Comparison of ENCODE assay signal across 22 cellular contexts in the genomic region with DNA sequence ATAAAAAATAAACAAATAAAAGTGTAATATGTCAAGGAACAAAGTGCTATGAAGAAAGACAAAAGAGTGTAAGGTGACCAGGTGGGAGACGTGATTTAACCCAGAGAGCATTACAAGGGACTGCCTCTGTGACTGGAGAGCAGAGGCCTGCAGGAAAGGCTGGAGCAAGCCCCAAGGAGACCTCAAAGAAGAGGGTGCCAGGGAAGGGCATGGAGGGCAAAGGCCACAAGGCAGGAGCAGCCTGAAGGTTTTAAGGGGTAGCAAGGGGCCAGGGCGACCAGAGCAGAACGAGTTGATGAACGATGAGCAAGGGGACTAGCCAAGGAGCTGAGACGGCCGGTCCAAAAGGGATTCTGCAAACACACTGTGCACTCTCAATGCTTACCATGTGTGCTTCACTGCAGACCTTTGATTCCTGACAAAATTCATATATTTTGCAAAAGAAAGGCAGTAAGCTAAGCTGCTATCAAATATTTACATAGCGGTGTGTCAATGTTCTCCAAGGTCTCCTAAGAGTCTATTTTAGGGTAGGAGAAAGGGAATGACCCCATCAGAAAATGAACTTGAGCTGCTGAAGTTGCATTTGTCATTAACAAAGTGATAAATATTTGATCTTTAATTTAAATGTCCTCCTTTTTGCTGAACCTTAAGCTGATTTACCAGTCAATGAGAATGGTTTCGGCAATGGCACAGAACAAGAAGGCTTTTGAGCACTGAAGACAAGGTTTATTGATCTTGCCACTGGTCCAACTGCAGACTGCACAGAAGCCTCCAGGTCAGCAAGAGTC.
"Had no signal": no experiment of that assay in that cellular context is flagged by ENCODE, and none has a peak within 500 bp of the region (broad histone marks: within the 10 kb centered on the region; RNA-seq: fewer than 3 reads in every experiment).

No MANE protein-coding gene starts in this region.

- H3K4me1 ChIP-seq: breast epithelium, upper lobe of left lung had no signal

- H3K27ac ChIP-seq: breast epithelium, coronary artery, esophagus muscularis mucosa, spleen, thoracic aorta, upper lobe of left lung, WERI-Rb-1 had no signal

- H3K27ac Mint-ChIP-seq: activated CD8-positive, alpha-beta T cell treated with anti-CD3 and anti-CD28 coated beads, Interleukin-2, amount 10 ng/mL, durations not matched to agents 7 days and 5 days; activated naive CD4-positive, alpha-beta T cell treated with anti-CD3 and anti-CD28 coated beads, Interleukin-2, amount 50 U/mL, for 72 hours; activated T-helper 1 cell treated with anti-CD3 and anti-CD28 coated beads, Interleukin-12 subunit alpha, Interleukin-12 subunit beta, Interleukin-2, Interleukin-4 antibody, amounts not matched to agents 30 ng/mL and 10 ng/mL and 1 ng/mL, durations not matched to agents 14 hours and 24 hours and 36 hours; nephron progenitor cell had no signal

- H3K4me3 Mint-ChIP-seq: activated CD8-positive, alpha-beta T cell treated with anti-CD3 and anti-CD28 coated beads, Interleukin-2, amount 10 ng/mL, durations not matched to agents 7 days and 5 days; activated T-helper 1 cell treated with anti-CD3 and anti-CD28 coated beads, Interleukin-12 subunit alpha, Interleukin-12 subunit beta, Interleukin-2, Interleukin-4 antibody, amounts not matched to agents 30 ng/mL and 10 ng/mL and 1 ng/mL, durations not matched to agents 14 hours and 24 hours and 36 hours; nephron progenitor cell had no signal

- H3K27me3 ChIP-seq: breast epithelium, esophagus muscularis mucosa, spleen, upper lobe of left lung had no signal

- ATAC-seq: activated CD8-positive, alpha-beta T cell treated with anti-CD3 and anti-CD28 coated beads, Interleukin-2, amount 10 ng/mL, durations not matched to agents 7 days and 5 days; activated naive CD4-positive, alpha-beta T cell treated with anti-CD3 and anti-CD28 coated beads, Interleukin-2, amount 50 U/mL, for 72 hours had no signal

- DNase-seq: activated CD4-positive, alpha-beta T cell treated with anti-CD3 and anti-CD28 coated beads for 1 hour; activated CD4-positive, alpha-beta T cell treated with anti-CD3 and anti-CD28 coated beads, Interleukin-2, amount 50 U/mL, for 1 hour; activated CD8-positive, alpha-beta T cell treated with anti-CD3 and anti-CD28 coated beads, Interleukin-2, amount 10 ng/mL, durations not matched to agents 7 days and 5 days; cerebellar nuclear complex; glutamatergic neuron; hippocampal formation; mesenchymal stem cell; nephron progenitor cell; nucleus accumbens; spleen; stimulated activated CD4-positive, alpha-beta T cell treated with anti-CD3 and anti-CD28 coated beads, Interleukin-4, amount 100 ng/mL, for 1 hour; stimulated activated naive CD4-positive, alpha-beta T cell; SW 1271; upper lobe of left lung; WERI-Rb-1 had no signal

- H3K9me3 Mint-ChIP-seq: activated naive CD4-positive, alpha-beta T cell treated with anti-CD3 and anti-CD28 coated beads, Interleukin-2, amount 50 U/mL, for 72 hours; activated T-helper 1 cell treated with anti-CD3 and anti-CD28 coated beads, Interleukin-12 subunit alpha, Interleukin-12 subunit beta, Interleukin-2, Interleukin-4 antibody, amounts not matched to agents 30 ng/mL and 10 ng/mL and 1 ng/mL, durations not matched to agents 14 hours and 24 hours and 36 hours; nephron progenitor cell had no signal

- H3K4me3 ChIP-seq: breast epithelium, coronary artery, esophagus muscularis mucosa, mucosa of descending colon, spleen, thoracic aorta, upper lobe of left lung had no signal

- H3K36me3 Mint-ChIP-seq: activated naive CD4-positive, alpha-beta T cell treated with anti-CD3 and anti-CD28 coated beads, Interleukin-2, amount 50 U/mL, for 72 hours had no signal

- H3K9me3 ChIP-seq: breast epithelium, esophagus muscularis mucosa, mucosa of descending colon, spleen, thoracic aorta, upper lobe of left lung had no signal

- H3K36me3 ChIP-seq: breast epithelium, thoracic aorta had no signal
